Comparison of ENCODE assay signal across 8 cellular contexts in the genomic region with DNA sequence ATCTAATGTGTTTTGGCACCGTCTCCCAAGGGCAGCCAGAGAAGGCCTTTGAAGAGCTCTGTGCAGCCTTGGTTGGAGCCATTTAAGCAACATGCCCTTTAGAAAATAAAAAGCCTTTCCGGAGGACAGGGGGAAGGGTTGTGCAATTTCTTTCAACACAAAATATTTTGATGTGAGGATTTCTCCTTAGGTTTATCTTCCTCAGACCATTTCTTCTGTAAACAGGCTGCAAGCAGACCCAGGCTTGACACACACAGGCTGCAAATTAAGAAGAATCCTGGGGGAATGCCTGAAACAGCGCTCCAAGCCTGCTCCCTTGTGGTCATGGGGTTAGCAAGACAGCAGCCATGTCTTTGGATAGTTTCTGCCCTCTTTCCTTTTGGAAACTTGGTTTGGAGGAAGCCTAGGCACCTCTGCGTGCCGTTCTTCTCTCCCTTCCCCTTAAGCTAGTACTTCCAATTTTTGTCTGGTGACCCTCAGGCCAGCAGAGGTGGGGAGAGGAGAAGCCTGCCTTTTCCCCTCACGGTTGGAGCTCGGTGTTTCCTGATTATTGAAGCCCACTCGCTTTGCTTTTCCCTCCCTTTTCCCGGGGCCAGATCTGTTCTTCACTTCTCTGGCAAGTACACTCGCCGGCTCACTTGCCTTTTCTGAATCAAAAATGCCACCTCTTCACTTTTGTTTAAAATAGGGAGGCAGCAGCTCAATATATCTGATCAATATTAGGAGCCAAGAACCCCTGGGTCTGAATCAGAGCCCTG. TPM values are rescaled to one million over a fixed set of nuclear protein-coding genes. Genes with fewer than 3 reads are reported as not detected.
DNase-seq lines count a peak whose midpoint lies in the region; ATAC-seq and TF ChIP-seq lines count a peak whose summit lies in the region.

No MANE protein-coding gene starts in this region.

- no CpG with 5 or more reads among the region's 11 CpGs for whole genome bisulfite sequencing in trophoblast cell (ENCODE audit: extremely low coverage, insufficient coverage, insufficient read length)

- H3K4me1 ChIP-seq in OCI-LY1 (ENCODE audit: insufficient read depth, low read length, severe bottlenecking) (peaks cover 25% of the 10 kb centered on the region), trophoblast cell (ENCODE audit: control insufficient read depth in 1 of 2, insufficient read depth in 2 of 2, low read length in 2 of 2) (peaks cover 0 to 2% of the 10 kb centered on the region in 2 experiments)
- H3K4me1 ChIP-seq in effector memory CD4-positive, alpha-beta T cell (ENCODE audit: control insufficient read depth, insufficient read depth, low read length, poor library complexity, severe bottlenecking) = no peaks in the 10 kb centered on the region

- no peaks in the 10 kb centered on the region for H3K9me2 ChIP-seq in OCI-LY1 (ENCODE audit: low read depth, low read length)

- H2BK120ac ChIP-seq in trophoblast cell (ENCODE audit: insufficient read depth, low read length, poor library complexity) = no peak overlapping the region

- ATAC-seq in HG02938 (IDR thresholded peaks at IDR 0.05; ENCODE audit: unreplicated experiment) (no peak), HG02870 (IDR thresholded peaks at IDR 0.05; ENCODE audit: unreplicated experiment) (no peak)
- no peak for ATAC-seq in natural killer cell treated with Interleukin-12 subunit alpha and Interleukin-12 subunit beta and Interleukin-15 and Interleukin-18, amount 100 ng/mL, for 72 hours

- H3K27me3 Mint-ChIP-seq in natural killer cell treated with Interleukin-12 subunit alpha and Interleukin-12 subunit beta and Interleukin-15 and Interleukin-18, amount 100 ng/mL, for 72 hours = peaks cover 0 to 5% of the 10 kb centered on the region in 2 donors

- no peak overlapping the region for H3K27ac Mint-ChIP-seq in natural killer cell treated with Interleukin-12 subunit alpha and Interleukin-12 subunit beta and Interleukin-15 and Interleukin-18, amount 100 ng/mL, for 72 hours

- H3K79me1 ChIP-seq in trophoblast cell (ENCODE audit: low read length) = no peaks in the 10 kb centered on the region

- H3K9me3 ChIP-seq in OCI-LY1 (ENCODE audit: low read length) (no peaks in the 10 kb centered on the region), trophoblast cell (ENCODE audit: insufficient read depth, low read depth, low read length) (no peaks in the 10 kb centered on the region)
- H3K9me3 ChIP-seq in effector memory CD4-positive, alpha-beta T cell (ENCODE audit: control insufficient read depth, low read length) = no peaks in the 10 kb centered on the region

- peak overlapping the region; percentile 32 for H2BK12ac ChIP-seq in trophoblast cell (ENCODE audit: low read length)

- H3K36me3 Mint-ChIP-seq in natural killer cell treated with Interleukin-12 subunit alpha and Interleukin-12 subunit beta and Interleukin-15 and Interleukin-18, amount 100 ng/mL, for 72 hours = no peaks in the 10 kb centered on the region

- no peak overlapping the region for H3K18ac ChIP-seq in trophoblast cell (ENCODE audit: low read length)

- H4K20me1 ChIP-seq in OCI-LY1 (ENCODE audit: insufficient read depth, low read length) = no peaks in the 10 kb centered on the region

- H3K14ac ChIP-seq in trophoblast cell (ENCODE audit: low read length) = no peak overlapping the region

- DNase-seq in GM03348 (ENCODE audit: low spot score) = peak; percentile 82
- DNase-seq in fibroblast of peridontal ligament (ENCODE audit: extremely low read depth) = peak; percentile 96
- no peak for DNase-seq in trophoblast cell
- DNase-seq in effector memory CD4-positive, alpha-beta T cell = no peak
- DNase-seq in natural killer cell treated with Interleukin-12 subunit alpha and Interleukin-12 subunit beta and Interleukin-15 and Interleukin-18, amount 100 ng/mL, for 72 hours (ENCODE audit: low spot score) = no peak

- H2AFZ ChIP-seq in OCI-LY1 (ENCODE audit: low read length) (peak overlapping the region; percentile 8; the same call in 1 of the 2 replicates), trophoblast cell (ENCODE audit: insufficient read depth, low read length, poor library complexity) (no peak overlapping the region)

- no peak overlapping the region for H4K91ac ChIP-seq in trophoblast cell (ENCODE audit: low read depth, low read length)

- H3F3A ChIP-seq in OCI-LY1 (ENCODE audit: insufficient read depth, low read length) = no peaks in the 10 kb centered on the region

- H3K4me3 ChIP-seq in OCI-LY1 (ENCODE audit: low read depth, low read length, poor library complexity, severe bottlenecking) = no peak overlapping the region
- no peak overlapping the region for H3K4me3 ChIP-seq in trophoblast cell (ENCODE audit: low read depth, low read length)
- no peak overlapping the region for H3K4me3 ChIP-seq in effector memory CD4-positive, alpha-beta T cell (ENCODE audit: insufficient read depth, low read depth, low read length, poor library complexity, severe bottlenecking)

- TF ChIP-seq CTCF in OCI-LY1 (IDR thresholded peaks at IDR 0.05; ENCODE audit: low read length) = peak; percentile 47

- no peak overlapping the region for H3K23ac ChIP-seq in trophoblast cell (ENCODE audit: low read length)

- H4K8ac ChIP-seq in trophoblast cell (ENCODE audit: low read depth, low read length) = no peak overlapping the region

- H3K27me3 ChIP-seq in OCI-LY1 (ENCODE audit: insufficient read depth, low read length) (no peaks in the 10 kb centered on the region), trophoblast cell (ENCODE audit: insufficient read depth, low read length) (no peaks in the 10 kb centered on the region)
- H3K27me3 ChIP-seq in effector memory CD4-positive, alpha-beta T cell (replicated peaks; ENCODE audit: control insufficient read depth, insufficient read depth, low read length, poor library complexity, severe bottlenecking) = no peaks in the 10 kb centered on the region

- H3K27ac ChIP-seq in OCI-LY1 (ENCODE audit: low read depth, low read length, poor library complexity, severe bottlenecking) (no peak overlapping the region), trophoblast cell (ENCODE audit: low read depth, low read length) (no peak overlapping the region)
- H3K27ac ChIP-seq in effector memory CD4-positive, alpha-beta T cell (ENCODE audit: insufficient read depth, low read length, poor library complexity, severe bottlenecking) = no peak overlapping the region

- H3K4me2 ChIP-seq in OCI-LY1 (ENCODE audit: low read length) = no peak overlapping the region
- no peak overlapping the region for H3K4me2 ChIP-seq in trophoblast cell (ENCODE audit: low read length)

- no peak overlapping the region for H3K4me3 Mint-ChIP-seq in natural killer cell treated with Interleukin-12 subunit alpha and Interleukin-12 subunit beta and Interleukin-15 and Interleukin-18, amount 100 ng/mL, for 72 hours

- no peak overlapping the region for H4K12ac ChIP-seq in trophoblast cell (ENCODE audit: low read depth, low read length)

- H3K9me3 Mint-ChIP-seq in natural killer cell treated with Interleukin-12 subunit alpha and Interleukin-12 subunit beta and Interleukin-15 and Interleukin-18, amount 100 ng/mL, for 72 hours = peaks cover 4% of the 10 kb centered on the region

- H3K4me1 Mint-ChIP-seq in natural killer cell treated with Interleukin-12 subunit alpha and Interleukin-12 subunit beta and Interleukin-15 and Interleukin-18, amount 100 ng/mL, for 72 hours (ENCODE audit: low read depth in 2 of 2) = no peaks in the 10 kb centered on the region

- H3K79me2 ChIP-seq in OCI-LY1 (ENCODE audit: insufficient read depth, low read length) (no peaks in the 10 kb centered on the region), trophoblast cell (ENCODE audit: control insufficient read depth, insufficient read depth, low read length, poor library complexity) (no peaks in the 10 kb centered on the region)

- no peak overlapping the region for H2AK5ac ChIP-seq in trophoblast cell (ENCODE audit: low read length)

- H3K36me3 ChIP-seq in OCI-LY1 (ENCODE audit: insufficient read depth, low read length) (no peaks in the 10 kb centered on the region; the same call in 1 of the 2 replicates), trophoblast cell (ENCODE audit: control insufficient read depth in 1 of 2, insufficient read depth in 2 of 2, low read length in 2 of 2) (no peaks in the 10 kb centered on the region)
- H3K36me3 ChIP-seq in effector memory CD4-positive, alpha-beta T cell (ENCODE audit: control insufficient read depth, insufficient read depth, low read length) = no peaks in the 10 kb centered on the region

- H2BK5ac ChIP-seq in trophoblast cell (ENCODE audit: low read depth, low read length, poor library complexity) = no peak overlapping the region

- no peak overlapping the region for H3K4ac ChIP-seq in trophoblast cell (ENCODE audit: low read depth, low read length)

- no peak overlapping the region for H3K9ac ChIP-seq in OCI-LY1 (ENCODE audit: low read length)
- no peak overlapping the region for H3K9ac ChIP-seq in trophoblast cell (ENCODE audit: low read length)

RNA-seq across cellular contexts. Expression of a gene that starts 39.6 kb away (rescaled TPM):
- polyA plus RNA-seq in trophoblast cell (2013) = not detected in 2 replicates
- total RNA-seq in natural killer cell treated with Interleukin-12 subunit alpha and Interleukin-12 subunit beta and Interleukin-15 and Interleukin-18, amount 100 ng/mL, for 72 hours = not detected

Comparison
In these comparisons a context has a peak if more than half of its experiments do, and no peak if none do; other contexts are left out.
1. DNase-seq: peak in GM03348 (single experiment) and fibroblast of peridontal ligament (single experiment); none in trophoblast cell (0 of 2), effector memory CD4-positive, alpha-beta T cell (0 of 3) and natural killer cell treated with Interleukin-12 subunit alpha and Interleukin-12 subunit beta and Interleukin-15 and Interleukin-18, amount 100 ng/mL, for 72 hours (single experiment).